ENCODE assay signal across 11 cellular contexts in the genomic region with DNA sequence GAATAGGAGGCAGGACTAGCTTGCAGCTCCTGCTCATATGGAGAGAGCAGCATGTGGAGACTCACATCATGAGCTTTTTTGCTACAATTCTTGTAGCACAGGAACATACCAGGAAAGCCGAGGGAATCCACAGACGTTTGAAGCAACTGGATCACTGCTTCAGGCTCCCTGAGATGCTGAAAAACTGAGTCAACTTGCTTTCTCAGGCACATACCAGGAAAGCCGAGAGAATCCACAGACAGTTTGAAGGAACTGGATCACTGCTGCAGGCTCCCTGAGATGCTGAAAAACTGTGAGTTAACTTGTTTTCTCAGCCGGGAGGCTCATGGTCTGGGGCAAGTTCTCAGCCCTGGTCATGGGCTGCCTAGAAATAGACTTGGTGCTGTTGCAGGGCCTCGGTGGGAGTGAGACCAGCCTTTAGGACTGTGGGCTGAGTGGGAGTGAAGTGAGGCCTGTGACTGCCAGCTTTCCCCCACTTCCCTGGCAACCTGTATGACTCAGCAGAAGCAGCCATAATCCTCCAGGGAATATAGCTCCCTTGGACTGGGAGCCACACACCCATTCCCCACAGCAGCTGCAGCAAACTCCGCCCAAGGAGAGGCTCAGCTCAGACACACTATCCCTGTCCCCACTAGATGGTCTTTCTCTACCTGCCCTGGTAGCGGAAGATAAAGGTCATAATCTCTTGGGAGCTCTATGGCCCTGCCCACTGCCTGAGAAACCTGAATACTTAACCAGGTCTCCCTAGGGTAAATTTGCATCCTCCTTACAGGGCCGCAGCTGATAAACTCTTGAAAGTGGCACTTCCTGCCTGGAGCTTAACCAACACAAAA. TPM values are rescaled to one million over a fixed set of nuclear protein-coding genes. Genes with fewer than 3 reads are reported as not detected.
DNase-seq lines count a peak whose midpoint lies in the region; ATAC-seq and TF ChIP-seq lines count a peak whose summit lies in the region.
"Had no signal": no experiment of that assay in that cellular context is flagged by ENCODE, and none has a peak within 500 bp of the region (broad histone marks: within the 10 kb centered on the region; RNA-seq: fewer than 3 reads in every experiment).

No MANE protein-coding gene starts in this region.

- no peaks in the 10 kb centered on the region for H3K27me3 ChIP-seq in hepatocyte
- H3K27me3 ChIP-seq: stomach had no signal

- H3K9me3 Mint-ChIP-seq in HFFc6: peaks cover 34% of the 10 kb centered on the region

- WGBS in hepatocyte (ENCODE audit: low lambda C conversion rate, missing lambda C conversion rate): 69% methylated on average over 8 of the region's 8 CpGs

- H3K4me3 Mint-ChIP-seq in HFFc6: peak overlapping the region; percentile 31; the same call in 1 of the 2 replicates

- no peaks in the 10 kb centered on the region for H3K9me3 ChIP-seq in hepatocyte (ENCODE audit: low read depth)

- no peak overlapping the region for H3K4me2 ChIP-seq in hepatocyte

- peaks cover 41% of the 10 kb centered on the region for H3K4me1 Mint-ChIP-seq in HFFc6 (ENCODE audit: low read depth)

- peak overlapping the region; percentile 37 for H3K27ac ChIP-seq in hepatocyte
- H3K27ac ChIP-seq: stomach had no signal

- H3K27me3 Mint-ChIP-seq in HFFc6 (ENCODE audit: insufficient read depth): no peaks in the 10 kb centered on the region

- H2AFZ ChIP-seq in hepatocyte: no peak overlapping the region

- TF ChIP-seq CTCF in HFFc6 (IDR thresholded peaks at IDR 0.05) (no peak), hepatocyte (IDR thresholded peaks at IDR 0.05; ENCODE audit: poor library complexity) (no peak), GM20000 (IDR thresholded peaks at IDR 0.05; ENCODE audit: extremely low read depth, missing control alignments) (no peak)

- no peaks in the 10 kb centered on the region for H4K20me1 ChIP-seq in hepatocyte (ENCODE audit: insufficient read depth, poor library complexity, severe bottlenecking)

- ATAC-seq in GM19023 (IDR thresholded peaks at IDR 0.05; ENCODE audit: unreplicated experiment) (no peak), HG02852 (IDR thresholded peaks at IDR 0.05; ENCODE audit: unreplicated experiment) (no peak)

- H3K79me2 ChIP-seq in hepatocyte: no peaks in the 10 kb centered on the region

- no peaks in the 10 kb centered on the region for H3K4me1 ChIP-seq in hepatocyte (ENCODE audit: insufficient read depth)
- H3K4me1 ChIP-seq: stomach had no signal

- H3K36me3 Mint-ChIP-seq in HFFc6 (ENCODE audit: low read depth): peaks cover 40% of the 10 kb centered on the region

- H3K4me3 ChIP-seq in hepatocyte: no peak overlapping the region
- H3K4me3 ChIP-seq: stomach had no signal

- no peaks in the 10 kb centered on the region for H3K36me3 ChIP-seq in hepatocyte (replicated peaks; ENCODE audit: insufficient read depth, low read depth)
- H3K36me3 ChIP-seq: stomach had no signal

- peak overlapping the region; percentile 94 for H3K27ac Mint-ChIP-seq in HFFc6

- DNase-seq in ELF-1 (ENCODE audit: low read depth, low spot score) (peak; percentile 68), HFFc6 (peak; percentile 33), NCI-H2107 (lab: John Stamatoyannopoulos, UW) (peak; percentile 91), hepatocyte (ENCODE audit: low spot score) (peak; percentile 31), GM20000 (ENCODE audit: low spot score) (no peak)
- DNase-seq in stimulated activated CD4-positive, alpha-beta T cell treated with anti-CD3 and anti-CD28 coated beads, Interleukin-4, amount 100 ng/mL, for 1 hour: no peak
- DNase-seq: NCI-H146, retina, stomach had no signal

- no peaks in the 10 kb centered on the region for H3K9me2 ChIP-seq in hepatocyte (replicated peaks; ENCODE audit: insufficient read depth)

RNA-seq across cellular contexts. Expression of a gene that starts 51.9 kb away (rescaled TPM):
- 100 to 1,000 TPM; 369 to 470 (median 454) TPM for total RNA-seq in HFFc6 (2021; fragmentation: NEBNext Ultra II Directional; extraction: Animal tissue kit (Norgen Biotek cat#: 25700))
- 156 and 172 TPM in 2 replicates for total RNA-seq in hepatocyte
- polyA plus RNA-seq in hepatocyte: 140 and 152 TPM in 2 replicates

Comparison
In these comparisons a context has a peak if more than half of its experiments do, and no peak if none do; other contexts are left out.
1. DNase-seq: peak in ELF-1 (single experiment), HFFc6 (single experiment), NCI-H2107 (single experiment) and hepatocyte (single experiment); none in stimulated activated CD4-positive, alpha-beta T cell treated with anti-CD3 and anti-CD28 coated beads, Interleukin-4, amount 100 ng/mL, for 1 hour (single experiment) and GM20000 (single experiment).